1 cellular context compared by ENCODE assay signal in the genomic region with DNA sequence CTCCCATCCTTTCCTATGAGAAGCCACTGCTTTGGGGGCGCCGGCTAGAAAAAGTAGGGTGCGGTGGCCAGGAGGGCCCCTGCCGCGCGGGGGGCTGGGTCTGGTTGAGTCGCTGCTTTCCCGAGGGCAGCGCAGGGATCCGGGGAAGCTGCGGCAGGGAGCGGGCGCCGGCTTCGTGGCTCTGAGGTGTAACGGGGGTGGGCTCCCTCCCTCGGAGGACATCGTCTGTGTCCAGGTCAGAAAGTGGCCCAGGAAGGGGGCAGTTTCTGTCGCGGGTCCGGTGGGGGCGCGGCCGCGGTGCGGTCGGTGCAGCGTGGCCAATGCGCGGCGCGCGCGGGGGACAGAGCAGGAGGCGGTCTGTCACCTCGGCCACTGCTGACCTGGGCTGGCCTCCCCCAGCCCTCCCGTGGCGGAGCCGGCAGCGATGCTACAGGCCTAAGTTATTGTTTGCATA.
TF ChIP-seq lines count a peak whose summit lies in the region.

No MANE protein-coding gene starts in this region.

TF ChIP-seq in HepG2, 621 proteins besides CTCF, POLR2A, EP300 and RAD21 (continued from another document and continues in another):
- TF ChIP-seq GMEB2 (CRISPR knock-in tag; IDR thresholded peaks at IDR 0.05; ENCODE audit: low read depth) (no peak), ZNF660 (CRISPR knock-in tag; IDR thresholded peaks at IDR 0.05; ENCODE audit: borderline replicate concordance, low read depth) (no peak), GPBP1L1 (CRISPR knock-in tag; IDR thresholded peaks at IDR 0.05) (no peak), ZNF607 (CRISPR knock-in tag; IDR thresholded peaks at IDR 0.05; ENCODE audit: borderline replicate concordance) (0 out of 2 replicates have a peak, but pooled peaks have one; percentile 49), CREB1 (IDR thresholded peaks at IDR 0.05) (no peak), CREB1 (CRISPR knock-in tag; IDR thresholded peaks at IDR 0.05) (no peak), LRRFIP1 (CRISPR knock-in tag; conservative IDR thresholded peaks at IDR 0.05) (no peak), ZNF224 (CRISPR knock-in tag; IDR thresholded peaks at IDR 0.05) (no peak), CSRNP2 (CRISPR knock-in tag; conservative IDR thresholded peaks at IDR 0.05; ENCODE audit: low read depth) (no peak), SSRP1 (CRISPR knock-in tag; IDR thresholded peaks at IDR 0.05) (no peak), MAZ (IDR thresholded peaks at IDR 0.05; ENCODE audit: borderline replicate concordance, low read depth, low read length) (no peak), MAZ (CRISPR knock-in tag; IDR thresholded peaks at IDR 0.05; ENCODE audit: low read depth) (no peak), ARNT2 (CRISPR knock-in tag; IDR thresholded peaks at IDR 0.05; ENCODE audit: low read depth) (no peak), HES4 (CRISPR knock-in tag; IDR thresholded peaks at IDR 0.05; ENCODE audit: borderline replicate concordance) (no peak), ZNF891 (CRISPR knock-in tag; IDR thresholded peaks at IDR 0.05) (no peak), ZFX (CRISPR knock-in tag; IDR thresholded peaks at IDR 0.05; ENCODE audit: low read depth) (0 out of 2 replicates have a peak, but pooled peaks have one; percentile 18), ZNF652 (CRISPR knock-in tag; IDR thresholded peaks at IDR 0.05; ENCODE audit: borderline replicate concordance, low read depth) (no peak), HOXA7 (CRISPR knock-in tag; IDR thresholded peaks at IDR 0.05) (no peak), HNF1B (CRISPR knock-in tag; IDR thresholded peaks at IDR 0.05) (0 out of 2 replicates have a peak, but pooled peaks have one; percentile 20), MTA1 (CRISPR knock-in tag; IDR thresholded peaks at IDR 0.05; ENCODE audit: borderline replicate concordance) (no peak)
- TF ChIP-seq, protein P1, sequence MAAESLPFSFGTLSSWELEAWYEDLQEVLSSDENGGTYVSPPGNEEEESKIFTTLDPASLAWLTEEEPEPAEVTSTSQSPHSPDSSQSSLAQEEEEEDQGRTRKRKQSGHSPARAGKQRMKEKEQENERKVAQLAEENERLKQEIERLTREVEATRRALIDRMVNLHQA (CRISPR knock-in tag; IDR thresholded peaks at IDR 0.05): no peak
- TF ChIP-seq, protein P2, sequence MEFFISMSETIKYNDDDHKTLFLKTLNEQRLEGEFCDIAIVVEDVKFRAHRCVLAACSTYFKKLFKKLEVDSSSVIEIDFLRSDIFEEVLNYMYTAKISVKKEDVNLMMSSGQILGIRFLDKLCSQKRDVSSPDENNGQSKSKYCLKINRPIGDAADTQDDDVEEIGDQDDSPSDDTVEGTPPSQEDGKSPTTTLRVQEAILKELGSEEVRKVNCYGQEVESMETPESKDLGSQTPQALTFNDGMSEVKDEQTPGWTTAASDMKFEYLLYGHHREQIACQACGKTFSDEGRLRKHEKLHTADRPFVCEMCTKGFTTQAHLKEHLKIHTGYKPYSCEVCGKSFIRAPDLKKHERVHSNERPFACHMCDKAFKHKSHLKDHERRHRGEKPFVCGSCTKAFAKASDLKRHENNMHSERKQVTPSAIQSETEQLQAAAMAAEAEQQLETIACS (CRISPR knock-in tag; IDR thresholded peaks at IDR 0.05): no peak
- TF ChIP-seq, protein P3, sequence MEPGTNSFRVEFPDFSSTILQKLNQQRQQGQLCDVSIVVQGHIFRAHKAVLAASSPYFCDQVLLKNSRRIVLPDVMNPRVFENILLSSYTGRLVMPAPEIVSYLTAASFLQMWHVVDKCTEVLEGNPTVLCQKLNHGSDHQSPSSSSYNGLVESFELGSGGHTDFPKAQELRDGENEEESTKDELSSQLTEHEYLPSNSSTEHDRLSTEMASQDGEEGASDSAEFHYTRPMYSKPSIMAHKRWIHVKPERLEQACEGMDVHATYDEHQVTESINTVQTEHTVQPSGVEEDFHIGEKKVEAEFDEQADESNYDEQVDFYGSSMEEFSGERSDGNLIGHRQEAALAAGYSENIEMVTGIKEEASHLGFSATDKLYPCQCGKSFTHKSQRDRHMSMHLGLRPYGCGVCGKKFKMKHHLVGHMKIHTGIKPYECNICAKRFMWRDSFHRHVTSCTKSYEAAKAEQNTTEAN (CRISPR knock-in tag; conservative IDR thresholded peaks at IDR 0.05): no peak
- TF ChIP-seq, protein P4, sequence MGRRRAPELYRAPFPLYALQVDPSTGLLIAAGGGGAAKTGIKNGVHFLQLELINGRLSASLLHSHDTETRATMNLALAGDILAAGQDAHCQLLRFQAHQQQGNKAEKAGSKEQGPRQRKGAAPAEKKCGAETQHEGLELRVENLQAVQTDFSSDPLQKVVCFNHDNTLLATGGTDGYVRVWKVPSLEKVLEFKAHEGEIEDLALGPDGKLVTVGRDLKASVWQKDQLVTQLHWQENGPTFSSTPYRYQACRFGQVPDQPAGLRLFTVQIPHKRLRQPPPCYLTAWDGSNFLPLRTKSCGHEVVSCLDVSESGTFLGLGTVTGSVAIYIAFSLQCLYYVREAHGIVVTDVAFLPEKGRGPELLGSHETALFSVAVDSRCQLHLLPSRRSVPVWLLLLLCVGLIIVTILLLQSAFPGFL (CRISPR knock-in tag; IDR thresholded peaks at IDR 0.05): no peak
- TF ChIP-seq, protein P5, sequence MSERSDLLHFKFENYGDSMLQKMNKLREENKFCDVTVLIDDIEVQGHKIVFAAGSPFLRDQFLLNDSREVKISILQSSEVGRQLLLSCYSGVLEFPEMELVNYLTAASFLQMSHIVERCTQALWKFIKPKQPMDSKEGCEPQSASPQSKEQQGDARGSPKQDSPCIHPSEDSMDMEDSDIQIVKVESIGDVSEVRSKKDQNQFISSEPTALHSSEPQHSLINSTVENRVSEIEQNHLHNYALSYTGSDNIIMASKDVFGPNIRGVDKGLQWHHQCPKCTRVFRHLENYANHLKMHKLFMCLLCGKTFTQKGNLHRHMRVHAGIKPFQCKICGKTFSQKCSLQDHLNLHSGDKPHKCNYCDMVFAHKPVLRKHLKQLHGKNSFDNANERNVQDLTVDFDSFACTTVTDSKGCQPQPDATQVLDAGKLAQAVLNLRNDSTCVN (CRISPR knock-in tag; IDR thresholded peaks at IDR 0.05; ENCODE audit: borderline replicate concordance): no peak
- TF ChIP-seq, protein P6, sequence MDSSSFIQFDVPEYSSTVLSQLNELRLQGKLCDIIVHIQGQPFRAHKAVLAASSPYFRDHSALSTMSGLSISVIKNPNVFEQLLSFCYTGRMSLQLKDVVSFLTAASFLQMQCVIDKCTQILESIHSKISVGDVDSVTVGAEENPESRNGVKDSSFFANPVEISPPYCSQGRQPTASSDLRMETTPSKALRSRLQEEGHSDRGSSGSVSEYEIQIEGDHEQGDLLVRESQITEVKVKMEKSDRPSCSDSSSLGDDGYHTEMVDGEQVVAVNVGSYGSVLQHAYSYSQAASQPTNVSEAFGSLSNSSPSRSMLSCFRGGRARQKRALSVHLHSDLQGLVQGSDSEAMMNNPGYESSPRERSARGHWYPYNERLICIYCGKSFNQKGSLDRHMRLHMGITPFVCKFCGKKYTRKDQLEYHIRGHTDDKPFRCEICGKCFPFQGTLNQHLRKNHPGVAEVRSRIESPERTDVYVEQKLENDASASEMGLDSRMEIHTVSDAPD (CRISPR knock-in tag; IDR thresholded peaks at IDR 0.05): no peak
- TF ChIP-seq, protein P7, sequence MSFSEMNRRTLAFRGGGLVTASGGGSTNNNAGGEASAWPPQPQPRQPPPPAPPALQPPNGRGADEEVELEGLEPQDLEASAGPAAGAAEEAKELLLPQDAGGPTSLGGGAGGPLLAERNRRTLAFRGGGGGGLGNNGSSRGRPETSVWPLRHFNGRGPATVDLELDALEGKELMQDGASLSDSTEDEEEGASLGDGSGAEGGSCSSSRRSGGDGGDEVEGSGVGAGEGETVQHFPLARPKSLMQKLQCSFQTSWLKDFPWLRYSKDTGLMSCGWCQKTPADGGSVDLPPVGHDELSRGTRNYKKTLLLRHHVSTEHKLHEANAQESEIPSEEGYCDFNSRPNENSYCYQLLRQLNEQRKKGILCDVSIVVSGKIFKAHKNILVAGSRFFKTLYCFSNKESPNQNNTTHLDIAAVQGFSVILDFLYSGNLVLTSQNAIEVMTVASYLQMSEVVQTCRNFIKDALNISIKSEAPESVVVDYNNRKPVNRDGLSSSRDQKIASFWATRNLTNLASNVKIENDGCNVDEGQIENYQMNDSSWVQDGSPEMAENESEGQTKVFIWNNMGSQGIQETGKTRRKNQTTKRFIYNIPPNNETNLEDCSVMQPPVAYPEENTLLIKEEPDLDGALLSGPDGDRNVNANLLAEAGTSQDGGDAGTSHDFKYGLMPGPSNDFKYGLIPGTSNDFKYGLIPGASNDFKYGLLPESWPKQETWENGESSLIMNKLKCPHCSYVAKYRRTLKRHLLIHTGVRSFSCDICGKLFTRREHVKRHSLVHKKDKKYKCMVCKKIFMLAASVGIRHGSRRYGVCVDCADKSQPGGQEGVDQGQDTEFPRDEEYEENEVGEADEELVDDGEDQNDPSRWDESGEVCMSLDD (CRISPR knock-in tag; IDR thresholded peaks at IDR 0.05; ENCODE audit: borderline replicate concordance): no peak
